In genomic region chr18:4026542-4026941, GRCh38 we compare ENCODE assay signal across 1 cellular context.
TF ChIP-seq lines count a peak whose summit lies in the region.

No MANE protein-coding gene starts in this region.

TF ChIP-seq in GM23338, 12 proteins besides CTCF, POLR2A, EP300 and RAD21 (continued from another document):
- TF ChIP-seq ZNF462 (CRISPR knock-in tag; IDR thresholded peaks at IDR 0.05) = no peak
- no peak for TF ChIP-seq REST (IDR thresholded peaks at IDR 0.05; ENCODE audit: unreplicated experiment)
- no peak for TF ChIP-seq EZH2phosphoT487 (IDR thresholded peaks at IDR 0.05; ENCODE audit: unreplicated experiment)
- TF ChIP-seq JUNB (IDR thresholded peaks at IDR 0.05; ENCODE audit: unreplicated experiment) = no peak
- TF ChIP-seq POLR2AphosphoS5 (IDR thresholded peaks at IDR 0.05; ENCODE audit: low read depth) = no peak
- TF ChIP-seq CREB1 (CRISPR knock-in tag; IDR thresholded peaks at IDR 0.05; ENCODE audit: low read depth) = no peak
- no peak for TF ChIP-seq ETS1 (IDR thresholded peaks at IDR 0.05)
- no peak for TF ChIP-seq ZNF114 (CRISPR knock-in tag; IDR thresholded peaks at IDR 0.05)
